Comparison of ENCODE assay signal across 2 cellular contexts in genomic region chr22:38852522-38852921, GRCh38.
TF ChIP-seq lines count a peak whose summit lies in the region.

No MANE protein-coding gene starts in this region.

TF ChIP-seq in HCT116, 20 proteins besides CTCF, POLR2A, EP300 and RAD21:
- TF ChIP-seq TCF7L2 (IDR thresholded peaks at IDR 0.05; ENCODE audit: borderline replicate concordance, extremely low read depth, insufficient read depth, insufficient read length) = no peak
- TF ChIP-seq SP1 (IDR thresholded peaks at IDR 0.05; ENCODE audit: low read depth) = no peak
- TF ChIP-seq ELF1 (IDR thresholded peaks at IDR 0.05; ENCODE audit: borderline replicate concordance, low read depth) = no peak
- TF ChIP-seq SIN3A (IDR thresholded peaks at IDR 0.05; ENCODE audit: low read depth) = no peak
- no peak for TF ChIP-seq CBX3 (IDR thresholded peaks at IDR 0.05; ENCODE audit: low read depth)
- no peak for TF ChIP-seq FOSL1 (IDR thresholded peaks at IDR 0.05; ENCODE audit: low read depth)
- TF ChIP-seq EGR1 (IDR thresholded peaks at IDR 0.05; ENCODE audit: low read depth) = no peak
- TF ChIP-seq JUND (IDR thresholded peaks at IDR 0.05) = no peak
- no peak for TF ChIP-seq YY1 (IDR thresholded peaks at IDR 0.05; ENCODE audit: extremely low read depth, insufficient replicate concordance, low read depth, low read length)
- TF ChIP-seq POLR2AphosphoS5 (IDR thresholded peaks at IDR 0.05; ENCODE audit: low read depth, low read length) = no peak
- TF ChIP-seq SRF (IDR thresholded peaks at IDR 0.05; ENCODE audit: low read depth) = no peak
- no peak for TF ChIP-seq ZFX (IDR thresholded peaks at IDR 0.05)
- TF ChIP-seq EZH2 (IDR thresholded peaks at IDR 0.05) = no peak

TF ChIP-seq in H1, 55 proteins besides CTCF, POLR2A, EP300 and RAD21:
- no peak for TF ChIP-seq SP2 (IDR thresholded peaks at IDR 0.05; ENCODE audit: low read length)
- TF ChIP-seq KDM1A (IDR thresholded peaks at IDR 0.05; ENCODE audit: borderline replicate concordance, low read length) = peak; percentile 94
- no peak for TF ChIP-seq JUN (IDR thresholded peaks at IDR 0.05; ENCODE audit: low read depth, low read length)
- peak in 1 of 2 experiments; percentile 27; a peak in 1 of 4 replicates for TF ChIP-seq HDAC2 (IDR thresholded peaks at IDR 0.05; ENCODE audit: borderline replicate concordance in 1 of 2, low read depth in 2 of 2, low read length in 2 of 2)
TF ChIP-seq in H1: peak in this region for 2.
